In the genomic region with DNA sequence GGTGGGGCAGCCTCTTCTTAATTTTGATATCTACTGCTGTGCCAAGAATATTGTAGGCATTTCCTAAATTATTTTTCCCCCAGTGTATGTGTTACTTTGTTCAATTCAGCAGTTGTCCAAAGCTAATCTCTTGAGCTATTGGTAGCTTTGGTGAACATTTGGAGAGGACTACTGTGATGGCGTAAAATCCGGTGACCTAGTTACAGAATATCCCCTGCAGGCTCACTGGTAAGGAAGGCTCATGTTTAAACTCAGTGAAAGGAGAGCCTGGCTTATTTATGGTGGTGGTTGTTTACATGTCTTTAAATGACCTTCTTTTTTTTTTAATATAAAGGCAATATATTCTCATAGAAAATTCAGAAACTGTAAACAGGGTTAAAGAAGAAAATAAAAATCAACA, we compare ENCODE assay signal across 19 cellular contexts.
"Had no signal": no experiment of that assay in that cellular context is flagged by ENCODE, and none has a peak within 500 bp of the region (broad histone marks: within the 10 kb centered on the region; RNA-seq: fewer than 3 reads in every experiment).

No MANE protein-coding gene starts in this region.

- H3K9me3 ChIP-seq: body of pancreas, SK-N-SH, spleen, upper lobe of left lung had no signal

- H3K4me3 ChIP-seq: body of pancreas, dorsolateral prefrontal cortex, spleen, upper lobe of left lung had no signal

- H3K4me2 ChIP-seq: SK-N-SH had no signal

- DNase-seq: activated CD4-positive, alpha-beta T cell treated with anti-CD3 and anti-CD28 coated beads for 48 hours; activated CD8-positive, alpha-beta memory T cell treated with anti-CD3 and anti-CD28 coated beads for 24 hours; activated naive CD4-positive, alpha-beta T cell treated with anti-CD3 and anti-CD28 coated beads for 36 hours; body of pancreas; head of caudate nucleus; left ventricle myocardium superior; naive B cell; right cardiac atrium; SK-N-SH; spleen; stimulated activated CD4-positive, alpha-beta T cell treated with anti-CD3 and anti-CD28 coated beads, Interleukin-1b, Interleukin-23, amount 100 ng/mL, for 48 hours; T-helper 1 cell; upper lobe of left lung had no signal

- H3K27me3 ChIP-seq: body of pancreas, dorsolateral prefrontal cortex, spleen, upper lobe of left lung had no signal

- H3K36me3 Mint-ChIP-seq: WTC11 had no signal

- H3K4me3 Mint-ChIP-seq: activated naive CD4-positive, alpha-beta T cell treated with anti-CD3 and anti-CD28 coated beads for 36 hours; activated T-helper 17 cell treated with anti-CD3 and anti-CD28 coated beads, Interleukin-2, amount 50 U/mL, for 72 hours; central memory CD8-positive, alpha-beta T cell; naive B cell; stimulated activated memory B cell treated with anti-CD40 and anti-IgM and Interleukin-4, amounts not matched to agents 10 μg/mL and 1 μg/mL and 100 μg/mL, for 72 hours; WTC11 had no signal

- H3K9ac ChIP-seq: SK-N-SH had no signal

- H3K9me3 Mint-ChIP-seq: activated naive CD4-positive, alpha-beta T cell treated with anti-CD3 and anti-CD28 coated beads for 36 hours; activated T-helper 17 cell treated with anti-CD3 and anti-CD28 coated beads, Interleukin-2, amount 50 U/mL, for 72 hours; central memory CD8-positive, alpha-beta T cell; naive B cell; stimulated activated memory B cell treated with anti-CD40 and anti-IgM and Interleukin-4, amounts not matched to agents 10 μg/mL and 1 μg/mL and 100 μg/mL, for 72 hours; WTC11 had no signal

- H3K27me3 Mint-ChIP-seq: activated T-helper 17 cell treated with anti-CD3 and anti-CD28 coated beads, Interleukin-2, amount 50 U/mL, for 72 hours; central memory CD8-positive, alpha-beta T cell; naive B cell; stimulated activated memory B cell treated with anti-CD40 and anti-IgM and Interleukin-4, amounts not matched to agents 10 μg/mL and 1 μg/mL and 100 μg/mL, for 72 hours had no signal

- ATAC-seq: activated T-helper 17 cell treated with anti-CD3 and anti-CD28 coated beads, Interleukin-2, amount 50 U/mL, for 72 hours; body of pancreas; esophagus mucosa; left ventricle myocardium superior; stimulated activated memory B cell treated with anti-CD40 and anti-IgM and Interleukin-4, amounts not matched to agents 10 μg/mL and 1 μg/mL and 100 μg/mL, for 72 hours; WTC11 had no signal

- H3K27ac ChIP-seq: body of pancreas, spleen, upper lobe of left lung had no signal

- H3K27ac Mint-ChIP-seq: activated naive CD4-positive, alpha-beta T cell treated with anti-CD3 and anti-CD28 coated beads for 36 hours; activated T-helper 17 cell treated with anti-CD3 and anti-CD28 coated beads, Interleukin-2, amount 50 U/mL, for 72 hours; stimulated activated memory B cell treated with anti-CD40 and anti-IgM and Interleukin-4, amounts not matched to agents 10 μg/mL and 1 μg/mL and 100 μg/mL, for 72 hours had no signal
